ENCODE assay signal across 14 cellular contexts in genomic region chr10:110059965-110060364, GRCh38. TPM values are rescaled to one million over a fixed set of nuclear protein-coding genes. Genes with fewer than 3 reads are reported as not detected.
DNase-seq lines count a peak whose midpoint lies in the region; ATAC-seq, FAIRE-seq and TF ChIP-seq lines count a peak whose summit lies in the region.
"Had no signal": no experiment of that assay in that cellular context is flagged by ENCODE, and none has a peak within 500 bp of the region (broad histone marks: within the 10 kb centered on the region; RNA-seq: fewer than 3 reads in every experiment).

No MANE protein-coding gene starts in this region.

- peak overlapping the region; percentile 83 for H3K27ac Mint-ChIP-seq in activated naive CD8-positive, alpha-beta T cell

- no peak for TF ChIP-seq POLR2A in GM12892 (IDR thresholded peaks at IDR 0.05; ENCODE audit: low read depth, low read length)
- no peak for TF ChIP-seq POLR2A in thyroid gland (IDR thresholded peaks at IDR 0.05)

- H3K4me1 ChIP-seq in mesenchymal stem cell (ENCODE audit: control insufficient read depth, insufficient read depth, low read depth, low read length) (no peaks in the 10 kb centered on the region), thyroid gland (peaks cover 27 to 53% of the 10 kb centered on the region in 2 donors)

- no peaks in the 10 kb centered on the region for H3K9me3 ChIP-seq in mesenchymal stem cell (ENCODE audit: control insufficient read depth, low read length)
- no peaks in the 10 kb centered on the region for H3K9me3 ChIP-seq in thyroid gland
- H3K9me3 ChIP-seq: transverse colon had no signal

- 34% methylated on average over 4 of the region's 4 CpGs for WGBS in mesenchymal stem cell
- WGBS in thyroid gland, 2 donors: 57 to 69% methylated on average over 4 of the region's 4 CpGs

- intact Hi-C loops in thyroid gland (cut with DNase I): no loop called here

- H2AK5ac ChIP-seq in mesenchymal stem cell (ENCODE audit: low read length, severe bottlenecking): no peak overlapping the region

- no peak overlapping the region for H3K14ac ChIP-seq in mesenchymal stem cell (ENCODE audit: low read length in 2 of 2)

- H3K4me3 ChIP-seq in mesenchymal stem cell (ENCODE audit: insufficient read depth in 1 of 2, low read depth in 1 of 2, low read length in 2 of 2): no peak overlapping the region
- no peak overlapping the region for H3K4me3 ChIP-seq in thyroid gland (replicated peaks in 1 of 3)
- H3K4me3 ChIP-seq: transverse colon had no signal

- H2BK15ac ChIP-seq in mesenchymal stem cell (ENCODE audit: low read depth, poor library complexity, severe bottlenecking): no peak overlapping the region

- H3K27me3 ChIP-seq in mesenchymal stem cell (ENCODE audit: control insufficient read depth in 1 of 2, insufficient read depth in 1 of 2, low read length in 2 of 2) (no peaks in the 10 kb centered on the region), thyroid gland (no peaks in the 10 kb centered on the region)
- H3K27me3 ChIP-seq: transverse colon had no signal

- H3K36me3 ChIP-seq in mesenchymal stem cell (ENCODE audit: control insufficient read depth in 1 of 2, insufficient read depth in 2 of 2, low read depth in 1 of 2, low read length in 2 of 2) (no peaks in the 10 kb centered on the region), thyroid gland (no peaks in the 10 kb centered on the region)
- H3K36me3 ChIP-seq: transverse colon had no signal

- no peak overlapping the region for H4K8ac ChIP-seq in mesenchymal stem cell (ENCODE audit: low read length)

- H3K4me2 ChIP-seq in mesenchymal stem cell (ENCODE audit: low read length, poor library complexity, severe bottlenecking): no peak overlapping the region

- H3K9me3 Mint-ChIP-seq in activated naive CD8-positive, alpha-beta T cell (ENCODE audit: low read depth): no peaks in the 10 kb centered on the region

- H3K23ac ChIP-seq in mesenchymal stem cell (ENCODE audit: low read length in 2 of 2): no peak overlapping the region

- H3K36me3 Mint-ChIP-seq in activated naive CD8-positive, alpha-beta T cell: peaks cover 2% of the 10 kb centered on the region

- no peaks in the 10 kb centered on the region for H3K27me3 Mint-ChIP-seq in activated naive CD8-positive, alpha-beta T cell

- peaks cover 88% of the 10 kb centered on the region for H3K4me1 Mint-ChIP-seq in activated naive CD8-positive, alpha-beta T cell (ENCODE audit: low read depth)

- H2BK120ac ChIP-seq in mesenchymal stem cell (ENCODE audit: low read depth, low read length): no peak overlapping the region

- ATAC-seq in GM21447 (IDR thresholded peaks at IDR 0.05; ENCODE audit: unreplicated experiment) (peak; percentile 46), HG03139 (IDR thresholded peaks at IDR 0.05; ENCODE audit: unreplicated experiment) (no peak)

- no peak overlapping the region for H2AFZ ChIP-seq in mesenchymal stem cell (ENCODE audit: low read depth, low read length)

- no peak for DNase-seq in GM12892 (ENCODE audit: insufficient read length)
- peak; percentile 67 for DNase-seq in mesenchymal stem cell
- DNase-seq in T-helper 9 cell: no peak
- DNase-seq in thyroid gland: no peak
- DNase-seq: DMS153; effector CD4-positive, alpha-beta T cell; glutamatergic neuron; NCI-H226; transverse colon had no signal

- H2BK5ac ChIP-seq in mesenchymal stem cell (ENCODE audit: low read depth, low read length, poor library complexity, severe bottlenecking): no peak overlapping the region

- no peak overlapping the region for H3K4ac ChIP-seq in mesenchymal stem cell (ENCODE audit: low read depth in 1 of 2, low read length in 2 of 2)

- H3K27ac ChIP-seq in mesenchymal stem cell (ENCODE audit: low read length, poor library complexity, severe bottlenecking) (no peak overlapping the region), thyroid gland (peak overlapping the region in 1 of 3 donors; percentile 3)
- H3K27ac ChIP-seq: VCaP had no signal

- no peak overlapping the region for H3K18ac ChIP-seq in mesenchymal stem cell (ENCODE audit: low read depth in 1 of 2, low read length in 2 of 2)

- FAIRE-seq in GM12892 (lab: Jason Lieb, UNC): peak; percentile 30
- FAIRE-seq: H1 had no signal

- no peak overlapping the region for H4K91ac ChIP-seq in mesenchymal stem cell (ENCODE audit: low read length)

- no peak for TF ChIP-seq CTCF in thyroid gland (IDR thresholded peaks at IDR 0.05)

- peak overlapping the region; percentile 61 for H3K4me3 Mint-ChIP-seq in activated naive CD8-positive, alpha-beta T cell

- H2BK12ac ChIP-seq in mesenchymal stem cell (ENCODE audit: low read length in 2 of 2): no peak overlapping the region

- peaks cover 21% of the 10 kb centered on the region for H3K79me1 ChIP-seq in mesenchymal stem cell (replicated peaks; ENCODE audit: low read length, poor library complexity, severe bottlenecking)

- H3K9ac ChIP-seq in mesenchymal stem cell (ENCODE audit: low read length): no peak overlapping the region

RNA-seq across cellular contexts. Expression of gene ADD3, which starts 52.2 kb away (rescaled TPM):
- polyA plus RNA-seq in GM12892 (2012; ENCODE audit: missing spikeins): 20.9 TPM
- polyA plus RNA-seq in mesenchymal stem cell (2013, experiment 1 of 2): 75.7 TPM
- polyA plus RNA-seq in mesenchymal stem cell (2013, experiment 2 of 2): 72.5 TPM
- total RNA-seq in thyroid gland: 100 to 1,000 TPM; 257 to 644 (median 358) TPM
